Comparison of ENCODE assay signal across 9 cellular contexts in the genomic region with DNA sequence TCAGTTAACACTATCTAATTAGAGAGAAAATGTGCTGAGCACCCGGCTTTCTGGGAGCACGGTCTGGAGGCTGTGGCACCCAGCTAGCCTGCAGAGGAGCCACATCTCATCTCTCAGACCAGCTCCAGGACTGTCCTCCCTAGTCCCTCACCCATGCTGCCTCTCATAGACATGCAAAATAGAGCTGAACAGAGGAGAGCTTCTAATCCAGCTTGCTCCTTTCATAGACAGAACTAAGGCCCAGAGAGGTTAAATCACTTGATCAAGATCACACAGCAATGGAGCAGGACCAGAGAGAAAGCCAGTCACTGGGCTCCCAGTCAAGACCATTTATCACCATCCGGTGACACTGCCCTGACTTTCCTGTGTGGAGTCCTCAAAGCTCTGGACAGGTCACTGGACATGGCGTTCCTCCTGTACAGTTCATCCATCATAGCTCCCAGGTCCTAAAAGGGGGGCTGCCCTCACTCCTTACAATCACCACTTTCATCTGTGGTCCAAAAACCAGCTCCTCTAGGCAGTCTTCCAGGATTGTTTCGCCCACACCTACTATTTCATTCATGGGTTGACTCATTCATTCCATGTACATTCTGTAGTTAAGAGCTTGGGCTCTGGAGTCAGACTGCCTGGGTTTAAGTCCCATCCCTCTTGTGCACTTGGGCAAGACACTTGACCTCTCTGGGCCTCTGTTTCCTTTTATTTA.
DNase-seq lines count a peak whose midpoint lies in the region; ATAC-seq, FAIRE-seq and TF ChIP-seq lines count a peak whose summit lies in the region.
"Had no signal": no experiment of that assay in that cellular context is flagged by ENCODE, and none has a peak within 500 bp of the region (broad histone marks: within the 10 kb centered on the region; RNA-seq: fewer than 3 reads in every experiment).

No MANE protein-coding gene starts in this region.

- no peak for FAIRE-seq in HTR-8/SVneo (lab: Jason Lieb, UNC)

- ATAC-seq in SK-N-SH treated with all-trans-retinoic acid at 6 μM for 48 hours (peak; percentile 44), GM21390 (IDR thresholded peaks at IDR 0.05; ENCODE audit: unreplicated experiment) (no peak)

- DNase-seq in DMS53 (lab: John Stamatoyannopoulos, UW), result peak; percentile 43
- no peak for DNase-seq in DMS53 treated with DMSO at 0.1 percent for 48 hours (lab: John Stamatoyannopoulos, UW; ENCODE audit: unreplicated experiment)
- DNase-seq in fibroblast of peridontal ligament (ENCODE audit: extremely low read depth), result peak; percentile 88
- peak; percentile 81 for DNase-seq in stromal cell of bone marrow (ENCODE audit: low read depth)
- no peak for DNase-seq in HTR-8/SVneo (ENCODE audit: insufficient read length, low spot score)
- DNase-seq in DMS79 (lab: John Stamatoyannopoulos, UW), result no peak
- DNase-seq: T-cell had no signal

TF ChIP-seq in SK-N-SH treated with all-trans-retinoic acid at 6 μM for 48 hours, 23 proteins besides CTCF, POLR2A, EP300 and RAD21:
- TF ChIP-seq ZC3H10 (CRISPR knock-in tag; IDR thresholded peaks at IDR 0.05), result no peak
- TF ChIP-seq ZFP30 (CRISPR knock-in tag; IDR thresholded peaks at IDR 0.05), result no peak
- no peak for TF ChIP-seq ZNF565 (CRISPR knock-in tag; conservative IDR thresholded peaks at IDR 0.05; ENCODE audit: low read depth)
- no peak for TF ChIP-seq ZNF8 (CRISPR knock-in tag; IDR thresholded peaks at IDR 0.05)
- no peak for TF ChIP-seq CREB5 (CRISPR knock-in tag; IDR thresholded peaks at IDR 0.05; ENCODE audit: low read depth)
- no peak for TF ChIP-seq ZFP3 (CRISPR knock-in tag; IDR thresholded peaks at IDR 0.05)
- no peak for TF ChIP-seq CSDC2 (CRISPR knock-in tag; IDR thresholded peaks at IDR 0.05)
- no peak for TF ChIP-seq ESRRG (CRISPR knock-in tag; IDR thresholded peaks at IDR 0.05)
- TF ChIP-seq RARB (CRISPR knock-in tag; IDR thresholded peaks at IDR 0.05), result no peak
- no peak for TF ChIP-seq OSR1 (CRISPR knock-in tag; IDR thresholded peaks at IDR 0.05)
- no peak for TF ChIP-seq CSRNP3 (CRISPR knock-in tag; IDR thresholded peaks at IDR 0.05)
- TF ChIP-seq, protein P1, sequence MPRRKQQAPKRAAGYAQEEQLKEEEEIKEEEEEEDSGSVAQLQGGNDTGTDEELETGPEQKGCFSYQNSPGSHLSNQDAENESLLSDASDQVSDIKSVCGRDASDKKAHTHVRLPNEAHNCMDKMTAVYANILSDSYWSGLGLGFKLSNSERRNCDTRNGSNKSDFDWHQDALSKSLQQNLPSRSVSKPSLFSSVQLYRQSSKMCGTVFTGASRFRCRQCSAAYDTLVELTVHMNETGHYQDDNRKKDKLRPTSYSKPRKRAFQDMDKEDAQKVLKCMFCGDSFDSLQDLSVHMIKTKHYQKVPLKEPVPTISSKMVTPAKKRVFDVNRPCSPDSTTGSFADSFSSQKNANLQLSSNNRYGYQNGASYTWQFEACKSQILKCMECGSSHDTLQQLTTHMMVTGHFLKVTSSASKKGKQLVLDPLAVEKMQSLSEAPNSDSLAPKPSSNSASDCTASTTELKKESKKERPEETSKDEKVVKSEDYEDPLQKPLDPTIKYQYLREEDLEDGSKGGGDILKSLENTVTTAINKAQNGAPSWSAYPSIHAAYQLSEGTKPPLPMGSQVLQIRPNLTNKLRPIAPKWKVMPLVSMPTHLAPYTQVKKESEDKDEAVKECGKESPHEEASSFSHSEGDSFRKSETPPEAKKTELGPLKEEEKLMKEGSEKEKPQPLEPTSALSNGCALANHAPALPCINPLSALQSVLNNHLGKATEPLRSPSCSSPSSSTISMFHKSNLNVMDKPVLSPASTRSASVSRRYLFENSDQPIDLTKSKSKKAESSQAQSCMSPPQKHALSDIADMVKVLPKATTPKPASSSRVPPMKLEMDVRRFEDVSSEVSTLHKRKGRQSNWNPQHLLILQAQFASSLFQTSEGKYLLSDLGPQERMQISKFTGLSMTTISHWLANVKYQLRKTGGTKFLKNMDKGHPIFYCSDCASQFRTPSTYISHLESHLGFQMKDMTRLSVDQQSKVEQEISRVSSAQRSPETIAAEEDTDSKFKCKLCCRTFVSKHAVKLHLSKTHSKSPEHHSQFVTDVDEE (CRISPR knock-in tag; IDR thresholded peaks at IDR 0.05), result no peak
- no peak for TF ChIP-seq SNAI2 (CRISPR knock-in tag; IDR thresholded peaks at IDR 0.05)
- no peak for TF ChIP-seq PPARA (CRISPR knock-in tag; IDR thresholded peaks at IDR 0.05; ENCODE audit: borderline replicate concordance)
- no peak for TF ChIP-seq ISL1 (CRISPR knock-in tag; IDR thresholded peaks at IDR 0.05)
- TF ChIP-seq POU6F1 (CRISPR knock-in tag; IDR thresholded peaks at IDR 0.05; ENCODE audit: borderline replicate concordance, low read depth), result no peak
- no peak for TF ChIP-seq ZNF70 (CRISPR knock-in tag; IDR thresholded peaks at IDR 0.05)

Comparison
In these comparisons a context has a peak if more than half of its experiments do, and no peak if none do; other contexts are left out.
1. DNase-seq: peak in DMS53 (single experiment), fibroblast of peridontal ligament (single experiment) and stromal cell of bone marrow (single experiment); none in DMS53 treated with DMSO at 0.1 percent for 48 hours (single experiment), HTR-8/SVneo (single experiment) and DMS79 (single experiment).